Comparison of ENCODE assay signal across 1 cellular context in the genomic region with DNA sequence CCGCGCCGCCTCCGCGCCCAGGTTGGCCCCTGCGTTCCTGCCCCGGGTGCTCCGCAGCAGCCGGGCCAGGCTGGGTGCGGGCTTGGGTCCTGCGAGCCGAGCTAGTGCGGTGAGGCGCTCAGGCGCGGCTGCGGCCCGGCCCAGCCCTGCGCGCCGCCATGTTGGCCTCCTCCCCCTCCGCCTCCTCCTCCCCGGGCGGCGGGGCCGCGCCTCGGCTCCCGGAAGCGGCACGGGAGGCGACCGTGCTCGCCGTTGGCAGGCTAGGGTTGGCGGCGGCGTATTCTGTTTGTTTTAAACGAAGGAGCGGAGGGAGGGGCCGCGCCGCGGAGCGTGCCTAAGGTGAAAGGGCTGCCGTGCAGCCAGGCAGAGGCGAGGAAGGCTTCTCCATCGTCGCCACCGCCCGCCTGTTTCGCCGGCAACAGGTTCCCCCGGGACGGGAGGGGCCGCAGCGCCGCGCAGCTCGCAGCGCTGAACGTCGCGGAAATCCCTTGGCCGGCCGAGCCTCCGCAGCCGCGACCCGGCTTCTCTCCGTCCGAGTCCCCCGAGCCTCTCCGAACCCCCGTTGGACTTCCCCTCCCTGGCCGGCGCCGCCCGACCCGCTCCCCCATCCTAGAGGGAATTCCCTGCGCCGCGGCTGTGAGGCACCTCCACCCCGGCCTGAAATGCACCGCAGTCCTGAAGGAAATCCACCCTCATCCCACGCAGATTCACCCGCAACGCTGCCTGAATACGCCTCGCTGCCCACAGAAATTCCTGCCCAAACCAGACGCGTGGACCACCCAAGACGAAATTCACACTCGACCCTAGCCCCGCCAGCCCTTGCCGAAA.
TF ChIP-seq lines count a peak whose summit lies in the region.

A gene with protein sequence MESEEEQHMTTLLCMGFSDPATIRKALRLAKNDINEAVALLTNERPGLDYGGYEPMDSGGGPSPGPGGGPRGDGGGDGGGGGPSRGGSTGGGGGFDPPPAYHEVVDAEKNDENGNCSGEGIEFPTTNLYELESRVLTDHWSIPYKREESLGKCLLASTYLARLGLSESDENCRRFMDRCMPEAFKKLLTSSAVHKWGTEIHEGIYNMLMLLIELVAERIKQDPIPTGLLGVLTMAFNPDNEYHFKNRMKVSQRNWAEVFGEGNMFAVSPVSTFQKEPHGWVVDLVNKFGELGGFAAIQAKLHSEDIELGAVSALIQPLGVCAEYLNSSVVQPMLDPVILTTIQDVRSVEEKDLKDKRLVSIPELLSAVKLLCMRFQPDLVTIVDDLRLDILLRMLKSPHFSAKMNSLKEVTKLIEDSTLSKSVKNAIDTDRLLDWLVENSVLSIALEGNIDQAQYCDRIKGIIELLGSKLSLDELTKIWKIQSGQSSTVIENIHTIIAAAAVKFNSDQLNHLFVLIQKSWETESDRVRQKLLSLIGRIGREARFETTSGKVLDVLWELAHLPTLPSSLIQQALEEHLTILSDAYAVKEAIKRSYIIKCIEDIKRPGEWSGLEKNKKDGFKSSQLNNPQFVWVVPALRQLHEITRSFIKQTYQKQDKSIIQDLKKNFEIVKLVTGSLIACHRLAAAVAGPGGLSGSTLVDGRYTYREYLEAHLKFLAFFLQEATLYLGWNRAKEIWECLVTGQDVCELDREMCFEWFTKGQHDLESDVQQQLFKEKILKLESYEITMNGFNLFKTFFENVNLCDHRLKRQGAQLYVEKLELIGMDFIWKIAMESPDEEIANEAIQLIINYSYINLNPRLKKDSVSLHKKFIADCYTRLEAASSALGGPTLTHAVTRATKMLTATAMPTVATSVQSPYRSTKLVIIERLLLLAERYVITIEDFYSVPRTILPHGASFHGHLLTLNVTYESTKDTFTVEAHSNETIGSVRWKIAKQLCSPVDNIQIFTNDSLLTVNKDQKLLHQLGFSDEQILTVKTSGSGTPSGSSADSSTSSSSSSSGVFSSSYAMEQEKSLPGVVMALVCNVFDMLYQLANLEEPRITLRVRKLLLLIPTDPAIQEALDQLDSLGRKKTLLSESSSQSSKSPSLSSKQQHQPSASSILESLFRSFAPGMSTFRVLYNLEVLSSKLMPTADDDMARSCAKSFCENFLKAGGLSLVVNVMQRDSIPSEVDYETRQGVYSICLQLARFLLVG (N-terminal part only) (minus strand): TSS at position 171 of the 828 bp plus-strand sequence. CDS start 251 bp downstream, outside the sequence.

TF ChIP-seq in GM23338, 12 proteins besides CTCF, POLR2A, EP300 and RAD21 (continued from another document):
- TF ChIP-seq, protein P1, sequence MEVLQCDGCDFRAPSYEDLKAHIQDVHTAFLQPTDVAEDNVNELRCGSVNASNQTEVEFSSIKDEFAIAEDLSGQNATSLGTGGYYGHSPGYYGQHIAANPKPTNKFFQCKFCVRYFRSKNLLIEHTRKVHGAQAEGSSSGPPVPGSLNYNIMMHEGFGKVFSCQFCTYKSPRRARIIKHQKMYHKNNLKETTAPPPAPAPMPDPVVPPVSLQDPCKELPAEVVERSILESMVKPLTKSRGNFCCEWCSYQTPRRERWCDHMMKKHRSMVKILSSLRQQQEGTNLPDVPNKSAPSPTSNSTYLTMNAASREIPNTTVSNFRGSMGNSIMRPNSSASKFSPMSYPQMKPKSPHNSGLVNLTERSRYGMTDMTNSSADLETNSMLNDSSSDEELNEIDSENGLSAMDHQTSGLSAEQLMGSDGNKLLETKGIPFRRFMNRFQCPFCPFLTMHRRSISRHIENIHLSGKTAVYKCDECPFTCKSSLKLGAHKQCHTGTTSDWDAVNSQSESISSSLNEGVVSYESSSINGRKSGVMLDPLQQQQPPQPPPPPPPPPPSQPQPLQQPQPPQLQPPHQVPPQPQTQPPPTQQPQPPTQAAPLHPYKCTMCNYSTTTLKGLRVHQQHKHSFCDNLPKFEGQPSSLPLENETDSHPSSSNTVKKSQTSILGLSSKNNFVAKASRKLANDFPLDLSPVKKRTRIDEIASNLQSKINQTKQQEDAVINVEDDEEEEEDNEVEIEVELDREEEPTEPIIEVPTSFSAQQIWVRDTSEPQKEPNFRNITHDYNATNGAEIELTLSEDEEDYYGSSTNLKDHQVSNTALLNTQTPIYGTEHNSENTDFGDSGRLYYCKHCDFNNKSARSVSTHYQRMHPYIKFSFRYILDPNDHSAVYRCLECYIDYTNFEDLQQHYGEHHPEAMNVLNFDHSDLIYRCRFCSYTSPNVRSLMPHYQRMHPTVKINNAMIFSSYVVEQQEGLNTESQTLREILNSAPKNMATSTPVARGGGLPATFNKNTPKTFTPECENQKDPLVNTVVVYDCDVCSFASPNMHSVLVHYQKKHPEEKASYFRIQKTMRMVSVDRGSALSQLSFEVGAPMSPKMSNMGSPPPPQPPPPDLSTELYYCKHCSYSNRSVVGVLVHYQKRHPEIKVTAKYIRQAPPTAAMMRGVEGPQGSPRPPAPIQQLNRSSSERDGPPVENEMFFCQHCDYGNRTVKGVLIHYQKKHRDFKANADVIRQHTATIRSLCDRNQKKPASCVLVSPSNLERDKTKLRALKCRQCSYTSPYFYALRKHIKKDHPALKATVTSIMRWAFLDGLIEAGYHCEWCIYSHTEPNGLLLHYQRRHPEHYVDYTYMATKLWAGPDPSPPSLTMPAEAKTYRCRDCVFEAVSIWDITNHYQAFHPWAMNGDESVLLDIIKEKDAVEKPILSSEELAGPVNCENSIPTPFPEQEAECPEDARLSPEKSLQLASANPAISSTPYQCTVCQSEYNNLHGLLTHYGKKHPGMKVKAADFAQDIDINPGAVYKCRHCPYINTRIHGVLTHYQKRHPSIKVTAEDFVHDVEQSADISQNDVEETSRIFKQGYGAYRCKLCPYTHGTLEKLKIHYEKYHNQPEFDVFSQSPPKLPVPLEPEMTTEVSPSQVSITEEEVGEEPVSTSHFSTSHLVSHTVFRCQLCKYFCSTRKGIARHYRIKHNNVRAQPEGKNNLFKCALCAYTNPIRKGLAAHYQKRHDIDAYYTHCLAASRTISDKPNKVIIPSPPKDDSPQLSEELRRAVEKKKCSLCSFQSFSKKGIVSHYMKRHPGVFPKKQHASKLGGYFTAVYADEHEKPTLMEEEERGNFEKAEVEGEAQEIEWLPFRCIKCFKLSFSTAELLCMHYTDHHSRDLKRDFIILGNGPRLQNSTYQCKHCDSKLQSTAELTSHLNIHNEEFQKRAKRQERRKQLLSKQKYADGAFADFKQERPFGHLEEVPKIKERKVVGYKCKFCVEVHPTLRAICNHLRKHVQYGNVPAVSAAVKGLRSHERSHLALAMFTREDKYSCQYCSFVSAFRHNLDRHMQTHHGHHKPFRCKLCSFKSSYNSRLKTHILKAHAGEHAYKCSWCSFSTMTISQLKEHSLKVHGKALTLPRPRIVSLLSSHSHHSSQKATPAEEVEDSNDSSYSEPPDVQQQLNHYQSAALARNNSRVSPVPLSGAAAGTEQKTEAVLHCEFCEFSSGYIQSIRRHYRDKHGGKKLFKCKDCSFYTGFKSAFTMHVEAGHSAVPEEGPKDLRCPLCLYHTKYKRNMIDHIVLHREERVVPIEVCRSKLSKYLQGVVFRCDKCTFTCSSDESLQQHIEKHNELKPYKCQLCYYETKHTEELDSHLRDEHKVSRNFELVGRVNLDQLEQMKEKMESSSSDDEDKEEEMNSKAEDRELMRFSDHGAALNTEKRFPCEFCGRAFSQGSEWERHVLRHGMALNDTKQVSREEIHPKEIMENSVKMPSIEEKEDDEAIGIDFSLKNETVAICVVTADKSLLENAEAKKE (CRISPR knock-in tag; IDR thresholded peaks at IDR 0.05) = no peak
